24 cellular contexts compared by ENCODE assay signal in genomic region chr9:98318834-98319478, GRCh38.
A peak's percentile ranks its signal among the peaks of the same experiment; 100 is the strongest.
DNase-seq lines count a peak whose midpoint lies in the region; ATAC-seq, FAIRE-seq and TF ChIP-seq lines count a peak whose summit lies in the region.
"Had no signal": no experiment of that assay in that cellular context is flagged by ENCODE, and none has a peak within 500 bp of the region (broad histone marks: within the 10 kb centered on the region; RNA-seq: fewer than 3 reads in every experiment).

No MANE protein-coding gene starts in this region.

- DNase-seq in HepG2 (ENCODE audit: low spot score) (no peak), right lobe of liver (no peak), astrocyte (ENCODE audit: low read depth) (peak; percentile 51), foreskin fibroblast (peak; percentile 47 to 56), DMS153 treated with DMSO at 0.1 percent for 48 hours (lab: John Stamatoyannopoulos, UW; ENCODE audit: unreplicated experiment) (no peak), neuronal stem cell (ENCODE audit: low spot score) (no peak)
- DNase-seq in CD8-positive, alpha-beta T cell, result no peak
- no peak for DNase-seq in activated CD4-positive, alpha-beta T cell treated with anti-CD3 and anti-CD28 coated beads for 4 hours
- DNase-seq: 8988T; activated CD4-positive, CD25-positive, alpha-beta regulatory T cell treated with anti-CD3 and anti-CD28 coated beads, Interleukin-2, amount 50 U/mL, for 72 hours; activated naive CD8-positive, alpha-beta T cell treated with anti-CD3 and anti-CD28 coated beads, Interleukin-2, amount 10 ng/mL, durations not matched to agents 7 days and 5 days; dermis blood vessel endothelial cell; head of caudate nucleus; NCI-H2029; NCI-H446; occipital lobe; stomach; T-helper 9 cell had no signal

- H3K4me2 ChIP-seq in HepG2 (ENCODE audit: low read depth, low read length) (no peak overlapping the region), astrocyte (ENCODE audit: low read length) (no peak overlapping the region), neuronal stem cell (ENCODE audit: insufficient read depth, low read length, poor library complexity, severe bottlenecking) (no peak overlapping the region)
- H3K4me2 ChIP-seq: KMS-11 had no signal

- FAIRE-seq in HepG2 (lab: Jason Lieb, UNC) (no peak), astrocyte (lab: Jason Lieb, UNC) (no peak)
- FAIRE-seq: D721Med had no signal

- no peak overlapping the region for H4K91ac ChIP-seq in neuronal stem cell (ENCODE audit: low read depth, low read length, poor library complexity)

- no peak overlapping the region for H3K4me3 Mint-ChIP-seq in astrocyte (ENCODE audit: unreplicated experiment)
- H3K4me3 Mint-ChIP-seq in CD8-positive, alpha-beta T cell, result no peak overlapping the region
- H3K4me3 Mint-ChIP-seq: activated naive CD8-positive, alpha-beta T cell treated with anti-CD3 and anti-CD28 coated beads, Interleukin-2, amount 10 ng/mL, durations not matched to agents 7 days and 5 days; type B pancreatic cell had no signal

- TF ChIP-seq POLR2A in HepG2 (IDR thresholded peaks at IDR 0.05; ENCODE audit: insufficient read depth in 1 of 2, low read depth in 2 of 2, low read length in 2 of 2) (no peak), right lobe of liver (IDR thresholded peaks at IDR 0.05) (no peak)

- no peaks in the 10 kb centered on the region for H3K9me3 ChIP-seq in HepG2 (ENCODE audit: low read length)
- no peaks in the 10 kb centered on the region for H3K9me3 ChIP-seq in right lobe of liver
- no peaks in the 10 kb centered on the region for H3K9me3 ChIP-seq in astrocyte (ENCODE audit: insufficient read depth, low read depth, low read length)
- H3K9me3 ChIP-seq in CD8-positive, alpha-beta T cell (ENCODE audit: low read length), result no peaks in the 10 kb centered on the region
- H3K9me3 ChIP-seq in neuronal stem cell (replicated peaks in 1 of 2; ENCODE audit: control insufficient read depth in 2 of 2, insufficient read depth in 1 of 2, low read depth in 1 of 2, low read length in 2 of 2), result peaks cover 0 to 3% of the 10 kb centered on the region in 2 donors
- H3K9me3 ChIP-seq: stomach had no signal

- H3K27me3 ChIP-seq in HepG2 (ENCODE audit: control insufficient read depth in 1 of 2, insufficient read depth in 2 of 2, low read length in 2 of 2) (peaks cover 0 to 12% of the 10 kb centered on the region in 2 experiments; a peak in 3 of 5 replicates), right lobe of liver (no peaks in the 10 kb centered on the region), astrocyte (ENCODE audit: insufficient read depth, low read length) (peaks cover 4% of the 10 kb centered on the region), neuronal stem cell (ENCODE audit: control insufficient read depth in 3 of 3, insufficient read depth in 3 of 3, low read depth in 1 of 3, low read length in 3 of 3) (peaks cover 0 to 6% (median 0%) of the 10 kb centered on the region in 3 experiments)
- H3K27me3 ChIP-seq in CD8-positive, alpha-beta T cell (ENCODE audit: insufficient read depth, low read length), result no peaks in the 10 kb centered on the region
- H3K27me3 ChIP-seq: cardiac muscle cell, stomach had no signal

- 23% methylated on average over 3 of the region's 5 CpGs for WGBS in HepG2 (ENCODE audit: low lambda C conversion rate)
- 85% methylated on average over 4 of the region's 5 CpGs for WGBS in right lobe of liver (ENCODE audit: insufficient coverage, low coverage, low lambda C conversion rate, missing lambda C conversion rate)
- no CpG with 5 or more reads among the region's 5 CpGs for WGBS in neuronal stem cell (ENCODE audit: extremely low coverage in 2 of 2, insufficient read length in 2 of 2, insufficient replicate concordance in 1 of 2), 2 donors

- BruUV-seq in HepG2 (replicated peaks; lab: Mats Ljungman, UMichigan), result no TSS peak

- H3K27ac ChIP-seq in HepG2 (ENCODE audit: extremely low read length, insufficient read depth, low read length) (no peak overlapping the region), right lobe of liver (no peak overlapping the region), astrocyte (ENCODE audit: low read depth, low read length) (no peak overlapping the region), neuronal stem cell (replicated peaks; ENCODE audit: low read length) (no peak overlapping the region)
- no peak overlapping the region for H3K27ac ChIP-seq in CD8-positive, alpha-beta T cell (ENCODE audit: low read depth, low read length)
- H3K27ac ChIP-seq: cardiac muscle cell, KMS-11, SK-N-MC, stomach had no signal

- no peak overlapping the region for H3K27ac Mint-ChIP-seq in astrocyte (ENCODE audit: unreplicated experiment)
- H3K27ac Mint-ChIP-seq in CD8-positive, alpha-beta T cell, result no peak overlapping the region
- H3K27ac Mint-ChIP-seq: activated naive CD8-positive, alpha-beta T cell treated with anti-CD3 and anti-CD28 coated beads, Interleukin-2, amount 10 ng/mL, durations not matched to agents 7 days and 5 days; type B pancreatic cell had no signal

- peaks cover 3% of the 10 kb centered on the region for H3K79me1 ChIP-seq in neuronal stem cell (ENCODE audit: low read depth, low read length)

- H2BK120ac ChIP-seq in neuronal stem cell (ENCODE audit: low read depth, low read length), result no peak overlapping the region

- H2BK5ac ChIP-seq in neuronal stem cell (ENCODE audit: low read length), result no peak overlapping the region

- TF ChIP-seq CTCF in HepG2 (CRISPR knock-in tag; IDR thresholded peaks at IDR 0.05) (no peak), right lobe of liver (IDR thresholded peaks at IDR 0.05) (no peak), astrocyte (IDR thresholded peaks at IDR 0.05; ENCODE audit: insufficient read depth, low read depth, low read length) (no peak), foreskin fibroblast (IDR thresholded peaks at IDR 0.05; ENCODE audit: low read depth, low read length) (no peak)
- TF ChIP-seq CTCF in CD8-positive, alpha-beta T cell (IDR thresholded peaks at IDR 0.05), result no peak

- H3K18ac ChIP-seq in neuronal stem cell (ENCODE audit: low read length), result no peak overlapping the region

- H3K4me1 ChIP-seq in HepG2 (ENCODE audit: insufficient read depth, low read length) (no peaks in the 10 kb centered on the region), right lobe of liver (peaks cover 0 to 12% (median 2%) of the 10 kb centered on the region in 4 donors), astrocyte (ENCODE audit: insufficient read depth, low read length) (peaks cover 21% of the 10 kb centered on the region), neuronal stem cell (ENCODE audit: control insufficient read depth in 2 of 2, insufficient read depth in 1 of 2, low read depth in 1 of 2, low read length in 2 of 2) (peaks cover 2 to 10% of the 10 kb centered on the region in 2 donors)
- H3K4me1 ChIP-seq in CD8-positive, alpha-beta T cell (ENCODE audit: insufficient read depth, low read length), result no peaks in the 10 kb centered on the region

- intact Hi-C loops in HepG2 (cut with micrococcal nuclease; ENCODE audit: unreplicated experiment) (no loop called here), right lobe of liver (cut with DNase I) (loop anchor here (5.0 to 10.0 kb wide), 3 partner anchors 388 to 458 kb away; partner anchors contain the start of gene GABBR2 (in 1 of the 2))
- intact Hi-C loops in CD8-positive, alpha-beta T cell (cut with DNase I, micrococcal nuclease), result loop anchor here (5.0 kb wide), 1 partner anchor 458 kb away; no protein-coding TSS in a partner anchor

- in situ Hi-C loops in HepG2 (cut with HindIII; ENCODE audit: extremely low pct_ligation_motif_present, low pct_unique_long_range_greater_than_20kb), result loop anchor here (5.0 to 10.0 kb wide), 2 partner anchors 386 to 458 kb away; partner anchors contain the start of gene GABBR2

- no peak overlapping the region for H2AFZ ChIP-seq in HepG2 (ENCODE audit: low read length)
- H2AFZ ChIP-seq in astrocyte (ENCODE audit: low read depth, low read length), result no peak overlapping the region
- no peak overlapping the region for H2AFZ ChIP-seq in neuronal stem cell (ENCODE audit: low read length)

- H3K36me3 ChIP-seq in HepG2 (replicated peaks in 1 of 2; ENCODE audit: control insufficient read depth in 1 of 2, insufficient read depth in 2 of 2, low read length in 2 of 2) (no peaks in the 10 kb centered on the region), right lobe of liver (no peaks in the 10 kb centered on the region), astrocyte (ENCODE audit: insufficient read depth, low read length) (no peaks in the 10 kb centered on the region), neuronal stem cell (replicated peaks in 1 of 2; ENCODE audit: control insufficient read depth in 2 of 2, insufficient read depth in 2 of 2, low read length in 2 of 2) (no peaks in the 10 kb centered on the region)
- no peaks in the 10 kb centered on the region for H3K36me3 ChIP-seq in CD8-positive, alpha-beta T cell (ENCODE audit: insufficient read depth, low read length)
- H3K36me3 ChIP-seq: cardiac muscle cell, stomach had no signal

- no peak for TF ChIP-seq RAD21 in HepG2 (CRISPR knock-in tag; IDR thresholded peaks at IDR 0.05)

- no peak overlapping the region for H3K4ac ChIP-seq in neuronal stem cell (ENCODE audit: low read length)

- H3K14ac ChIP-seq in neuronal stem cell (ENCODE audit: low read length), result no peak overlapping the region

- TF ChIP-seq EP300 in HepG2 (IDR thresholded peaks at IDR 0.05; ENCODE audit: low read depth in 2 of 2, low read length in 2 of 2) (no peak), HepG2 (CRISPR knock-in tag; IDR thresholded peaks at IDR 0.05; ENCODE audit: borderline replicate concordance) (no peak)

- no peaks in the 10 kb centered on the region for H4K20me1 ChIP-seq in HepG2 (ENCODE audit: insufficient read depth, low read length)
- H4K20me1 ChIP-seq in astrocyte (ENCODE audit: insufficient read depth, low read length), result no peaks in the 10 kb centered on the region

- POLR2A ChIA-PET in HepG2 (lab: Yijun Ruan, JAX), result no interaction called here
- POLR2A ChIA-PET in CD8-positive, alpha-beta T cell (lab: Charles Lee), result no interaction called here

- H2AK5ac ChIP-seq in neuronal stem cell (ENCODE audit: low read depth, low read length), result no peak overlapping the region

- peaks cover 4% of the 10 kb centered on the region for H3K9me3 Mint-ChIP-seq in astrocyte (ENCODE audit: unreplicated experiment)
- H3K9me3 Mint-ChIP-seq in CD8-positive, alpha-beta T cell, result no peaks in the 10 kb centered on the region
- H3K9me3 Mint-ChIP-seq: activated naive CD8-positive, alpha-beta T cell treated with anti-CD3 and anti-CD28 coated beads, Interleukin-2, amount 10 ng/mL, durations not matched to agents 7 days and 5 days; type B pancreatic cell had no signal

- peaks cover 18% of the 10 kb centered on the region for H3K4me1 Mint-ChIP-seq in astrocyte (ENCODE audit: low read depth, unreplicated experiment)
- peaks cover 4% of the 10 kb centered on the region for H3K4me1 Mint-ChIP-seq in CD8-positive, alpha-beta T cell (ENCODE audit: low read depth)
- H3K4me1 Mint-ChIP-seq: activated naive CD8-positive, alpha-beta T cell treated with anti-CD3 and anti-CD28 coated beads, Interleukin-2, amount 10 ng/mL, durations not matched to agents 7 days and 5 days had no signal

- no peak overlapping the region for H3K9ac ChIP-seq in HepG2 (ENCODE audit: insufficient read depth, low read depth, low read length)
- no peak overlapping the region for H3K9ac ChIP-seq in astrocyte (ENCODE audit: low read length)
- no peak overlapping the region for H3K9ac ChIP-seq in neuronal stem cell (ENCODE audit: low read depth, low read length, poor library complexity)
- H3K9ac ChIP-seq: KMS-11 had no signal

- no peaks in the 10 kb centered on the region for H3K79me2 ChIP-seq in HepG2 (ENCODE audit: insufficient read depth, low read length)
- H3K79me2 ChIP-seq in astrocyte (ENCODE audit: insufficient read depth, low read length), result no peaks in the 10 kb centered on the region

- no peak overlapping the region for H2BK12ac ChIP-seq in neuronal stem cell (ENCODE audit: low read length)

- H3K23ac ChIP-seq in neuronal stem cell (ENCODE audit: low read depth, low read length, poor library complexity), result no peak overlapping the region

- H2BK15ac ChIP-seq in neuronal stem cell (ENCODE audit: low read length), result no peak overlapping the region

- no peak overlapping the region for H4K8ac ChIP-seq in neuronal stem cell (ENCODE audit: low read depth, low read length)

- ATAC-seq in HepG2, result no peak
- no peak for ATAC-seq in right lobe of liver
- ATAC-seq in CD8-positive, alpha-beta T cell, result no peak

- CTCF ChIA-PET in HepG2 (lab: Yijun Ruan, JAX; ENCODE audit: low intra/inter-chr PET ratio, low total read pairs), result no interaction called here
- CTCF ChIA-PET in CD8-positive, alpha-beta T cell (lab: Charles Lee), result no interaction called here

- H3K4me3 ChIP-seq in HepG2 (replicated peaks in 1 of 3; ENCODE audit: insufficient read depth in 1 of 3, low read depth in 2 of 3, low read length in 3 of 3) (no peak overlapping the region), right lobe of liver (no peak overlapping the region), astrocyte (ENCODE audit: insufficient read depth, low read depth, low read length) (no peak overlapping the region), foreskin fibroblast (ENCODE audit: low read depth in 1 of 2, low read length in 2 of 2) (no peak overlapping the region), neuronal stem cell (ENCODE audit: low read length in 2 of 2) (no peak overlapping the region)
- no peak overlapping the region for H3K4me3 ChIP-seq in CD8-positive, alpha-beta T cell (ENCODE audit: low read depth, low read length)
- H3K4me3 ChIP-seq: cardiac muscle cell, lung, SK-N-MC, stomach had no signal

- H3K36me3 Mint-ChIP-seq in astrocyte (ENCODE audit: low read depth, unreplicated experiment), result no peaks in the 10 kb centered on the region
- H3K36me3 Mint-ChIP-seq in CD8-positive, alpha-beta T cell, result no peaks in the 10 kb centered on the region
- H3K36me3 Mint-ChIP-seq: activated naive CD8-positive, alpha-beta T cell treated with anti-CD3 and anti-CD28 coated beads, Interleukin-2, amount 10 ng/mL, durations not matched to agents 7 days and 5 days; type B pancreatic cell had no signal

- H3K27me3 Mint-ChIP-seq in astrocyte (ENCODE audit: low read depth, unreplicated experiment), result peaks cover 16% of the 10 kb centered on the region
- H3K27me3 Mint-ChIP-seq in CD8-positive, alpha-beta T cell (ENCODE audit: low read depth), result peaks cover 7% of the 10 kb centered on the region

Comparison
In these comparisons a context has a peak if more than half of its experiments do, and no peak if none do; other contexts are left out.
1. DNase-seq: peak in astrocyte (single experiment) and foreskin fibroblast (2 of 2); none in HepG2 (single experiment), right lobe of liver (0 of 3), CD8-positive, alpha-beta T cell (0 of 7), activated CD4-positive, alpha-beta T cell treated with anti-CD3 and anti-CD28 coated beads for 4 hours (0 of 2), DMS153 treated with DMSO at 0.1 percent for 48 hours (single experiment) and neuronal stem cell (single experiment).